ENCODE assay signal across 15 cellular contexts in the genomic region with DNA sequence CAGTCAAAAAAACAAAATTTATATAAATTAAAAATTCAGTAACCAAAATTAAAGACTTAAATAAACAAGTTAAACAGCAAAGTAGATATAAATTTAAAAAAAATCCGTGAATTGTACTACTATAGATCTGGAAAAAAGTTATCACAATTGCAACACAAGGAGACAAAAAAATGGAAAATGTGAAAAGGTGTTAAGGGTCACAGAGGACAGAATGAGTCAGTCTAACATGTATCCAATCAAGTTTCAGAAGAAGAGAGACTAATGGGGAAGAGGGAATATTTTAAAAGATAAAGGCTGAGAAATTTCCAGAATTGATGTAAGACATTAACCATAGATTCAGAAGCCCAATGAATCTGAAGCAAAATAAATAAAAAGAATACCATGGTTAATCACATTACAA.
"Had no signal": no experiment of that assay in that cellular context is flagged by ENCODE, and none has a peak within 500 bp of the region (broad histone marks: within the 10 kb centered on the region; RNA-seq: fewer than 3 reads in every experiment).

No MANE protein-coding gene starts in this region.

- H3K9me3 ChIP-seq: testis, upper lobe of right lung had no signal

- H3K27me3 Mint-ChIP-seq: activated CD8-positive, alpha-beta memory T cell treated with anti-CD3 and anti-CD28 coated beads, Interleukin-2, amount 10 ng/mL, durations not matched to agents 7 days and 5 days; activated naive CD8-positive, alpha-beta T cell treated with anti-CD3 and anti-CD28 coated beads, Interleukin-2, amount 10 ng/mL, durations not matched to agents 7 days and 5 days; naive B cell had no signal

- DNase-seq: activated CD4-positive, alpha-beta T cell treated with anti-CD3 and anti-CD28 coated beads, Interleukin-2, amount 50 U/mL, for 4 hours; activated CD4-positive, CD25-positive, alpha-beta regulatory T cell; activated CD8-positive, alpha-beta memory T cell treated with anti-CD3 and anti-CD28 coated beads, Interleukin-2, amount 10 ng/mL, durations not matched to agents 7 days and 5 days; activated naive CD8-positive, alpha-beta T cell treated with anti-CD3 and anti-CD28 coated beads, Interleukin-2, amount 10 ng/mL, durations not matched to agents 7 days and 5 days; dermis blood vessel endothelial cell; foreskin melanocyte; head of caudate nucleus; naive B cell; posterior cingulate gyrus; stimulated activated naive CD4-positive, alpha-beta T cell; SW 1271; testis; upper lobe of right lung had no signal

- ATAC-seq: activated CD8-positive, alpha-beta memory T cell treated with anti-CD3 and anti-CD28 coated beads, Interleukin-2, amount 10 ng/mL, durations not matched to agents 7 days and 5 days; upper lobe of right lung had no signal

- H3K4me1 ChIP-seq: testis, upper lobe of right lung had no signal

- H3K9me3 Mint-ChIP-seq: activated naive CD8-positive, alpha-beta T cell treated with anti-CD3 and anti-CD28 coated beads, Interleukin-2, amount 10 ng/mL, durations not matched to agents 7 days and 5 days; naive B cell; T-helper 2 cell treated with Interferon-gamma antibody and Interleukin-4, amounts not matched to agents 5 μg/mL and 100 μg/mL, for 36 hours had no signal

- H3K27ac ChIP-seq: epithelial cell of prostate, testis, upper lobe of right lung had no signal

- H3K27me3 ChIP-seq: testis, upper lobe of right lung had no signal

- H3K4me3 ChIP-seq: testis, upper lobe of right lung had no signal

- H3K4me3 Mint-ChIP-seq: activated CD8-positive, alpha-beta memory T cell treated with anti-CD3 and anti-CD28 coated beads, Interleukin-2, amount 10 ng/mL, durations not matched to agents 7 days and 5 days; activated naive CD8-positive, alpha-beta T cell treated with anti-CD3 and anti-CD28 coated beads, Interleukin-2, amount 10 ng/mL, durations not matched to agents 7 days and 5 days; naive B cell; T-helper 2 cell treated with Interferon-gamma antibody and Interleukin-4, amounts not matched to agents 5 μg/mL and 100 μg/mL, for 36 hours had no signal

- H3K27ac Mint-ChIP-seq: activated CD8-positive, alpha-beta memory T cell treated with anti-CD3 and anti-CD28 coated beads, Interleukin-2, amount 10 ng/mL, durations not matched to agents 7 days and 5 days; activated naive CD8-positive, alpha-beta T cell treated with anti-CD3 and anti-CD28 coated beads, Interleukin-2, amount 10 ng/mL, durations not matched to agents 7 days and 5 days; T-helper 2 cell treated with Interferon-gamma antibody and Interleukin-4, amounts not matched to agents 5 μg/mL and 100 μg/mL, for 36 hours had no signal
